7 cellular contexts compared by ENCODE assay signal in genomic region chr6:7974932-7975763, GRCh38.
A peak's percentile ranks its signal among the peaks of the same experiment; 100 is the strongest.
DNase-seq lines count a peak whose midpoint lies in the region; ATAC-seq, FAIRE-seq and TF ChIP-seq lines count a peak whose summit lies in the region.

No MANE protein-coding gene starts in this region.

- H3K36me3 Mint-ChIP-seq in naive B cell (peaks cover 6 to 7% of the 10 kb centered on the region in 2 donors), GM23338 (ENCODE audit: low read depth) (peaks cover 5% of the 10 kb centered on the region; the same call in 1 of the 3 replicates)
- H3K36me3 Mint-ChIP-seq in activated T-cell treated with anti-CD3 and anti-CD28 coated beads, Interleukin-2, amount 50 U/mL, for 72 hours (ENCODE audit: insufficient read depth in 2 of 2), result peaks cover 0 to 2% of the 10 kb centered on the region in 2 donors

- H3K27me3 ChIP-seq in HCT116 (ENCODE audit: insufficient read depth, low read length) (peaks cover 19% of the 10 kb centered on the region; the same call in 1 of the 2 replicates), esophagus squamous epithelium (no peaks in the 10 kb centered on the region), GM23338 (ENCODE audit: insufficient read depth) (no peaks in the 10 kb centered on the region)

- H3K9me2 ChIP-seq in HCT116 (ENCODE audit: insufficient read depth), result no peaks in the 10 kb centered on the region
- H3K9me2 ChIP-seq in GM23338 (ENCODE audit: insufficient read depth), result no peaks in the 10 kb centered on the region

- H3K27ac ChIP-seq in HCT116 (ENCODE audit: low read depth, low read length) (no peak overlapping the region), esophagus squamous epithelium (peak overlapping the region in 3 of 4 donors; percentile 26 to 38 (median 36)), GM23338 (ENCODE audit: low read depth) (no peak overlapping the region)

- peak; percentile 92 for FAIRE-seq in RCC 7860 (lab: Jason Lieb, UNC)

- H3K9me3 ChIP-seq in HCT116 (ENCODE audit: control insufficient read depth in 1 of 2, insufficient read depth in 1 of 2, low read depth in 1 of 2, low read length in 2 of 2) (peaks cover 0 to 3% of the 10 kb centered on the region in 2 experiments; a peak in 1 of 4 replicates), esophagus squamous epithelium (peaks cover 0 to 5% (median 0%) of the 10 kb centered on the region in 3 donors)

- H4K20me1 ChIP-seq in HCT116 (ENCODE audit: insufficient read depth), result peaks cover 4% of the 10 kb centered on the region; the same call in 1 of the 2 replicates
- no peaks in the 10 kb centered on the region for H4K20me1 ChIP-seq in GM23338 (replicated peaks; ENCODE audit: insufficient read depth)

- 8 to 21% methylated on average over 15 to 17 of the region's 19 CpGs for WGBS in esophagus squamous epithelium, 2 donors

- intact Hi-C loops in HCT116 (cut with micrococcal nuclease) (no loop called here), esophagus squamous epithelium (cut with DNase I) (no loop called here)

- H3K27me3 Mint-ChIP-seq in naive B cell (peaks cover 17 to 30% (median 19%) of the 10 kb centered on the region in 3 donors), GM23338 (ENCODE audit: insufficient read depth, low read depth, poor library complexity) (no peaks in the 10 kb centered on the region)
- peaks cover 15% of the 10 kb centered on the region for H3K27me3 Mint-ChIP-seq in activated T-cell treated with anti-CD3 and anti-CD28 coated beads, Interleukin-2, amount 50 U/mL, for 72 hours (ENCODE audit: low read depth)

- H3K4me3 Mint-ChIP-seq in naive B cell, result peak overlapping the region; percentile 3 to 84 (median 68)
- peak overlapping the region in 1 of 2 donors; percentile 34 for H3K4me3 Mint-ChIP-seq in activated T-cell treated with anti-CD3 and anti-CD28 coated beads, Interleukin-2, amount 50 U/mL, for 72 hours
- H3K4me3 Mint-ChIP-seq in GM23338, result no peak overlapping the region

- BruUV-seq in HCT116 (replicated peaks; lab: Mats Ljungman, UMichigan), result no TSS peak

- no peak overlapping the region for H2AFZ ChIP-seq in HCT116 (ENCODE audit: low read depth, low read length, poor library complexity, severe bottlenecking)
- H2AFZ ChIP-seq in GM23338, result no peak overlapping the region

- RAD21 ChIA-PET in HCT116 (lab: Charles Lee; ENCODE audit: low non-redundant PET in 1 of 2, low total read pairs in 2 of 2, uncharacterized antibody in 2 of 2, unreplicated experiment in 2 of 2), result no interaction called here

- H3K4me3 ChIP-seq in HCT116 (replicated peaks in 1 of 2; ENCODE audit: low read depth in 1 of 2, low read length in 2 of 2), result peak overlapping the region in 1 of 2 experiments; percentile 36; a peak in 2 of 4 replicates
- H3K4me3 ChIP-seq in esophagus squamous epithelium, result peak overlapping the region in 2 of 4 donors; percentile 13 to 43
- no peak overlapping the region for H3K4me3 ChIP-seq in GM23338

- CTCF ChIA-PET in HCT116 (lab: Charles Lee), result interaction anchor here (0.6 kb wide), 1 partner anchor 31 kb away, joined by 3 read pairs; no protein-coding TSS in a partner anchor

- 0 out of 2 replicates have a peak, but pooled peaks have one; percentile 2 for TF ChIP-seq RAD21 in HCT116 (IDR thresholded peaks at IDR 0.05; ENCODE audit: low read depth)

- H3F3A ChIP-seq in GM23338 (replicated peaks; ENCODE audit: low read depth), result no peaks in the 10 kb centered on the region

- ATAC-seq in HCT116, result peak; percentile 93
- no peak for ATAC-seq in naive B cell (ENCODE audit: low read depth in 2 of 2)
- ATAC-seq in activated T-cell treated with anti-CD3 and anti-CD28 coated beads, Interleukin-2, amount 50 U/mL, for 72 hours (replicated peaks in 1 of 2), result no peak
- ATAC-seq in GM23338, result no peak

- H3K79me2 ChIP-seq in HCT116 (ENCODE audit: insufficient read depth, low read length) (no peaks in the 10 kb centered on the region), GM23338 (replicated peaks; ENCODE audit: insufficient read depth) (no peaks in the 10 kb centered on the region)

- TF ChIP-seq CTCF in HCT116 (IDR thresholded peaks at IDR 0.05 in 2 of 3, conservative IDR thresholded peaks at IDR 0.05 in 1 of 3; ENCODE audit: borderline replicate concordance in 1 of 3, insufficient read depth in 1 of 3, low read depth in 2 of 3, low read length in 2 of 3), result no peak
- no peak for TF ChIP-seq CTCF in esophagus squamous epithelium (IDR thresholded peaks at IDR 0.05)
- no peak for TF ChIP-seq CTCF in GM23338 (conservative IDR thresholded peaks at IDR 0.05; ENCODE audit: low read depth in 2 of 2)

- H3K4me2 ChIP-seq in HCT116 (ENCODE audit: low read length), result peak overlapping the region; percentile 67
- no peak overlapping the region for H3K4me2 ChIP-seq in GM23338

- H3K9me3 Mint-ChIP-seq in naive B cell (peaks cover 4 to 8% (median 5%) of the 10 kb centered on the region in 7 donors), GM23338 (peaks cover 5% of the 10 kb centered on the region)
- H3K9me3 Mint-ChIP-seq in activated T-cell treated with anti-CD3 and anti-CD28 coated beads, Interleukin-2, amount 50 U/mL, for 72 hours, result peaks cover 2 to 4% of the 10 kb centered on the region in 2 donors

- TF ChIP-seq POLR2A in HCT116 (IDR thresholded peaks at IDR 0.05; ENCODE audit: borderline replicate concordance, extremely low read depth, insufficient read depth, insufficient read length), result no peak
- TF ChIP-seq POLR2A in esophagus squamous epithelium (IDR thresholded peaks at IDR 0.05), result no peak

- POLR2A ChIA-PET in HCT116 (lab: Charles Lee), result no interaction called here

- DNase-seq in HCT116 (ENCODE audit: low read depth, low spot score) (peak; percentile 95), RCC 7860 (ENCODE audit: low spot score) (peak; percentile 93), esophagus squamous epithelium (lab: John Stamatoyannopoulos, UW) (no peak), naive B cell (no peak), GM23338 (ENCODE audit: low spot score) (no peak), NCI-H345 treated with DMSO at 0.1 percent for 48 hours (lab: John Stamatoyannopoulos, UW; ENCODE audit: unreplicated experiment) (no peak)
- DNase-seq in activated T-cell treated with anti-CD3 and anti-CD28 coated beads, Interleukin-2, amount 50 U/mL, for 72 hours, result no peak

- no peak overlapping the region for H3K9ac ChIP-seq in HCT116 (ENCODE audit: low read length)

- H3K27ac Mint-ChIP-seq in naive B cell (peak overlapping the region in 5 of 6 donors; percentile 2 to 75 (median 60)), GM23338 (no peak overlapping the region; the same call in 1 of the 2 replicates)
- H3K27ac Mint-ChIP-seq in activated T-cell treated with anti-CD3 and anti-CD28 coated beads, Interleukin-2, amount 50 U/mL, for 72 hours, result no peak overlapping the region

- H3K36me3 ChIP-seq in HCT116 (ENCODE audit: control insufficient read depth in 1 of 2, insufficient read depth in 2 of 2, low read length in 2 of 2) (no peaks in the 10 kb centered on the region), esophagus squamous epithelium (no peaks in the 10 kb centered on the region), GM23338 (ENCODE audit: insufficient read depth) (no peaks in the 10 kb centered on the region)

- H3K4me1 ChIP-seq in HCT116 (ENCODE audit: control insufficient read depth in 1 of 2, insufficient read depth in 2 of 2, low read length in 2 of 2) (peaks cover 22 to 27% of the 10 kb centered on the region in 2 experiments), esophagus squamous epithelium (peaks cover 5 to 29% (median 14%) of the 10 kb centered on the region in 3 donors), GM23338 (ENCODE audit: insufficient read depth) (no peaks in the 10 kb centered on the region)

- H3K4me1 Mint-ChIP-seq in naive B cell, result peaks cover 22 to 40% (median 28%) of the 10 kb centered on the region in 3 donors
- H3K4me1 Mint-ChIP-seq in activated T-cell treated with anti-CD3 and anti-CD28 coated beads, Interleukin-2, amount 50 U/mL, for 72 hours (ENCODE audit: low read depth), result peaks cover 11% of the 10 kb centered on the region
- no peaks in the 10 kb centered on the region for H3K4me1 Mint-ChIP-seq in GM23338

TF ChIP-seq in HCT116, 20 proteins besides CTCF, POLR2A, EP300 and RAD21 (continues in another document):
- TF ChIP-seq ZNF274 (IDR thresholded peaks at IDR 0.05; ENCODE audit: low read depth, low read length) (no peak), YY1 (IDR thresholded peaks at IDR 0.05; ENCODE audit: extremely low read depth, insufficient replicate concordance, low read depth, low read length) (peak; percentile 49), ELF1 (IDR thresholded peaks at IDR 0.05; ENCODE audit: borderline replicate concordance, low read depth) (no peak)

TF ChIP-seq in GM23338, 12 proteins besides CTCF, POLR2A, EP300 and RAD21 (continues in another document):
- TF ChIP-seq STAT1 (IDR thresholded peaks at IDR 0.05; ENCODE audit: unreplicated experiment) (no peak), NANOG (IDR thresholded peaks at IDR 0.05; ENCODE audit: borderline replicate concordance) (no peak), POLR2AphosphoS5 (IDR thresholded peaks at IDR 0.05; ENCODE audit: low read depth) (no peak), EZH2 (IDR thresholded peaks at IDR 0.05; ENCODE audit: low read depth, unreplicated experiment) (no peak), ZNF114 (CRISPR knock-in tag; IDR thresholded peaks at IDR 0.05) (no peak), ZNF331 (CRISPR knock-in tag; IDR thresholded peaks at IDR 0.05; ENCODE audit: low read depth) (no peak)

Comparison
In these comparisons a context has a peak if more than half of its experiments do, and no peak if none do; other contexts are left out.
1. DNase-seq: peak in HCT116 (single experiment) and RCC 7860 (single experiment); none in esophagus squamous epithelium (single experiment), naive B cell (single experiment), activated T-cell treated with anti-CD3 and anti-CD28 coated beads, Interleukin-2, amount 50 U/mL, for 72 hours (0 of 2), GM23338 (single experiment) and NCI-H345 treated with DMSO at 0.1 percent for 48 hours (single experiment).
2. H3K27ac ChIP-seq: peak in esophagus squamous epithelium (3 of 4); none in HCT116 (single experiment) and GM23338 (single experiment).
3. H3K27ac Mint-ChIP-seq: peak in naive B cell (5 of 6); none in activated T-cell treated with anti-CD3 and anti-CD28 coated beads, Interleukin-2, amount 50 U/mL, for 72 hours (single experiment) and GM23338 (single experiment).